Comparison of ENCODE assay signal across 19 cellular contexts in genomic region chr17:4588391-4588790, GRCh38. TPM values are rescaled to one million over a fixed set of nuclear protein-coding genes. Genes with fewer than 3 reads are reported as not detected.
"Had no signal": no experiment of that assay in that cellular context is flagged by ENCODE, and none has a peak within 500 bp of the region (broad histone marks: within the 10 kb centered on the region; RNA-seq: fewer than 3 reads in every experiment).

No MANE protein-coding gene starts in this region.

- H3K9me3 ChIP-seq: upper lobe of left lung had no signal

- H3K27ac ChIP-seq: SK-N-MC had no signal

- H3K4me3 Mint-ChIP-seq: activated B cell treated with CpG ODN at 0.5 μM for 24 hours; activated CD4-positive, alpha-beta T cell treated with anti-CD3 and anti-CD28 coated beads, Interleukin-2, amount 10 ng/mL, durations not matched to agents 24 days and 14 days; activated naive CD4-positive, alpha-beta T cell treated with anti-CD3 and anti-CD28 coated beads, Interleukin-2, amount 10 ng/mL, durations not matched to agents 7 days and 5 days; dendritic cell treated with granulocyte-macrophage colony-stimulating factor and Interleukin-4, amounts not matched to agents 40 ng/mL and 50 ng/mL, for 4 days; effector memory CD8-positive, alpha-beta T cell had no signal

- H3K9me3 Mint-ChIP-seq: activated B cell treated with CpG ODN at 0.5 μM for 24 hours; activated CD4-positive, alpha-beta T cell treated with anti-CD3 and anti-CD28 coated beads, Interleukin-2, amount 10 ng/mL, durations not matched to agents 24 days and 14 days; activated naive CD4-positive, alpha-beta T cell treated with anti-CD3 and anti-CD28 coated beads, Interleukin-2, amount 10 ng/mL, durations not matched to agents 7 days and 5 days; activated T-helper 2 cell treated with anti-CD3 and anti-CD28 coated beads, Interferon-gamma antibody, Interleukin-2, Interleukin-4, amounts not matched to agents 10 μg/mL and 5 μg/mL and 100 μg/mL, durations not matched to agents 14 hours and 24 hours and 36 hours; brain; dendritic cell treated with granulocyte-macrophage colony-stimulating factor and Interleukin-4, amounts not matched to agents 40 ng/mL and 50 ng/mL, for 4 days; effector memory CD8-positive, alpha-beta T cell had no signal

- ATAC-seq: effector memory CD8-positive, alpha-beta T cell; sciatic nerve had no signal

- DNase-seq: activated B cell treated with CpG ODN at 0.5 μM for 24 hours; activated CD4-positive, alpha-beta T cell treated with anti-CD3 and anti-CD28 coated beads, Interleukin-2, amount 10 ng/mL, durations not matched to agents 24 days and 14 days; activated CD8-positive, alpha-beta memory T cell treated with anti-CD3 and anti-CD28 coated beads for 24 hours; activated naive CD4-positive, alpha-beta T cell treated with anti-CD3 and anti-CD28 coated beads, Interleukin-2, amount 10 ng/mL, durations not matched to agents 7 days and 5 days; cerebellar nuclear complex; effector memory CD8-positive, alpha-beta T cell; stimulated activated CD4-positive, alpha-beta T cell treated with anti-CD3 and anti-CD28 coated beads, Interleukin-2, amount 100 ng/mL, for 48 hours; stimulated activated naive CD4-positive, alpha-beta T cell treated with Interleukin-2 at 50 U/mL for 16 hours; upper lobe of left lung had no signal

- H3K4me3 ChIP-seq: SK-N-MC, upper lobe of left lung had no signal

- H3K36me3 ChIP-seq: upper lobe of left lung had no signal

- H3K36me3 Mint-ChIP-seq: activated naive CD4-positive, alpha-beta T cell treated with anti-CD3 and anti-CD28 coated beads, Interleukin-2, amount 10 ng/mL, durations not matched to agents 7 days and 5 days; brain had no signal

- H3K27ac Mint-ChIP-seq: activated B cell treated with CpG ODN at 0.5 μM for 24 hours; activated CD4-positive, alpha-beta T cell treated with anti-CD3 and anti-CD28 coated beads, Interleukin-2, amount 10 ng/mL, durations not matched to agents 24 days and 14 days; activated naive CD4-positive, alpha-beta T cell treated with anti-CD3 and anti-CD28 coated beads, Interleukin-2, amount 10 ng/mL, durations not matched to agents 7 days and 5 days; activated T-helper 2 cell treated with anti-CD3 and anti-CD28 coated beads, Interferon-gamma antibody, Interleukin-2, Interleukin-4, amounts not matched to agents 10 μg/mL and 5 μg/mL and 100 μg/mL, durations not matched to agents 14 hours and 24 hours and 36 hours; effector memory CD8-positive, alpha-beta T cell; progenitor cell of endocrine pancreas had no signal

RNA-seq across cellular contexts. Expression of gene SMTNL2, which starts 4.1 kb away (rescaled TPM):
- total RNA-seq: activated B cell treated with CpG ODN at 0.5 μM for 24 hours; activated CD4-positive, alpha-beta T cell treated with anti-CD3 and anti-CD28 coated beads, Interleukin-2, amount 10 ng/mL, durations not matched to agents 24 days and 14 days; activated T-helper 2 cell treated with anti-CD3 and anti-CD28 coated beads, Interferon-gamma antibody, Interleukin-2, Interleukin-4, amounts not matched to agents 10 μg/mL and 5 μg/mL and 100 μg/mL, durations not matched to agents 14 hours and 24 hours and 36 hours; left lobe of liver; T-helper 1 cell treated with Interleukin-12 subunit alpha and Interleukin-12 subunit beta and Interleukin-4 antibody, amounts not matched to agents 30 ng/mL and 1 ng/mL, for 36 hours had no signal

RNA-seq across cellular contexts. Expression of gene GGT6, which starts 28.0 kb away (rescaled TPM):
- total RNA-seq: activated B cell treated with CpG ODN at 0.5 μM for 24 hours; activated CD4-positive, alpha-beta T cell treated with anti-CD3 and anti-CD28 coated beads, Interleukin-2, amount 10 ng/mL, durations not matched to agents 24 days and 14 days; activated T-helper 2 cell treated with anti-CD3 and anti-CD28 coated beads, Interferon-gamma antibody, Interleukin-2, Interleukin-4, amounts not matched to agents 10 μg/mL and 5 μg/mL and 100 μg/mL, durations not matched to agents 14 hours and 24 hours and 36 hours; myocyte; progenitor cell of endocrine pancreas; sciatic nerve; T-helper 1 cell treated with Interleukin-12 subunit alpha and Interleukin-12 subunit beta and Interleukin-4 antibody, amounts not matched to agents 30 ng/mL and 1 ng/mL, for 36 hours had no signal

RNA-seq across cellular contexts. Expression of gene ALOX15, which starts 53.1 kb away (rescaled TPM):
- total RNA-seq: activated B cell treated with CpG ODN at 0.5 μM for 24 hours; activated CD4-positive, alpha-beta T cell treated with anti-CD3 and anti-CD28 coated beads, Interleukin-2, amount 10 ng/mL, durations not matched to agents 24 days and 14 days; activated T-helper 2 cell treated with anti-CD3 and anti-CD28 coated beads, Interferon-gamma antibody, Interleukin-2, Interleukin-4, amounts not matched to agents 10 μg/mL and 5 μg/mL and 100 μg/mL, durations not matched to agents 14 hours and 24 hours and 36 hours; epithelial cell of proximal tubule; myocyte; T-helper 1 cell treated with Interleukin-12 subunit alpha and Interleukin-12 subunit beta and Interleukin-4 antibody, amounts not matched to agents 30 ng/mL and 1 ng/mL, for 36 hours had no signal
